8 cellular contexts compared by ENCODE assay signal in the genomic region with DNA sequence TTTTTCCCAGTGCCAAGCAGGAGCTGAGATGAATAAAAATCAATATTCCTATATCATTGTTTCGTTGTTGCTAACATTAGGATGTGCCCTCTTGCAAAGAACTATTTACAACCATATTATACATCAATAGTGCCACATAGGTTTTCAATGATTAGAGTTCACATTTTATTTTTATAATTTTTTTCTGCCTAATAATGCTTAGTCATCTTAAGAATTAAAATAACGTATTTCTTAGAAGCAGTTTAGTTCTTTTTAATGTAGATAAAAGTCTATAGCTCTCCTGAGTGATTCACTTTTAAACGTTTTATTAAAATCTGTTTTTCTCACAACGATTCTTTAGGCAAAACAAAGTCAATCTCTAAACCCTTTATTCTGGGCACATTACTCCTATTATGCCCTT.
"Had no signal": no experiment of that assay in that cellular context is flagged by ENCODE, and none has a peak within 500 bp of the region (broad histone marks: within the 10 kb centered on the region; RNA-seq: fewer than 3 reads in every experiment).

No MANE protein-coding gene starts in this region.

- H3K4me3 ChIP-seq: GM12878 had no signal

- ATAC-seq: GM12878 had no signal

- FAIRE-seq: G401.6, GM12878, GM12891, GM12892, GM18507, GM19239 had no signal

- DNase-seq: GDM1, GF-D8 had no signal
